Comparison of ENCODE assay signal across 16 cellular contexts in the genomic region with DNA sequence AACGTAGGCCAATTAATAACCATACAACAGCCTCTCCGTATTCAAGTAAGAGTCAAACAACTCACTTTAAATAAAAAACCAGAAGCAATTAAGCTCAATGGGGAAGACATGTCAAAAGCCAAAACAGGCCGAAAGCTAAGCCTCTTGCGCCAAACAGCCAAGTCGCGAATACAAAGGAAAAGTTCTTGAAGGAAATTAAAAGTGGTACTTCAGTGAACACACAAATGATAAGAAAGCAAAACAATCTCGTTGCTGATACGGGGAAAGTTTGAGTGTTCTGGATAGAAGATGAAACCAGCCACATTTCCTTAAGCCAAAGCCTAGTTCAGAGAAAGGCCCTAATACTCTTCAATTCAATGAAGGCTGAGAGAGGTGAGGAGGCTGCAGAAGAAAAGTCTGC. TPM values are rescaled to one million over a fixed set of nuclear protein-coding genes. Genes with fewer than 3 reads are reported as not detected.
A peak's percentile ranks its signal among the peaks of the same experiment; 100 is the strongest.
DNase-seq lines count a peak whose midpoint lies in the region; ATAC-seq and TF ChIP-seq lines count a peak whose summit lies in the region.
"Had no signal": no experiment of that assay in that cellular context is flagged by ENCODE, and none has a peak within 500 bp of the region (broad histone marks: within the 10 kb centered on the region; RNA-seq: fewer than 3 reads in every experiment).

No MANE protein-coding gene starts in this region.

- peaks cover 34 to 53% (median 40%) of the 10 kb centered on the region in 3 donors for H3K4me1 Mint-ChIP-seq in T-cell
- H3K4me1 Mint-ChIP-seq: B cell had no signal

- no peak for TF ChIP-seq POLR2A in upper lobe of left lung (IDR thresholded peaks at IDR 0.05)

- POLR2A ChIA-PET in T-cell (lab: Charles Lee) = interaction anchor here in 1 of 2 donors (0.6 kb wide), 1 partner anchor 198 kb away, joined by 3 read pairs; no protein-coding TSS in a partner anchor

- H3K4me1 ChIP-seq in mesendoderm (ENCODE audit: control insufficient read depth, low read depth, low read length) (peaks cover 41% of the 10 kb centered on the region), upper lobe of left lung (peaks cover 33 to 63% (median 49%) of the 10 kb centered on the region in 4 donors)

- H3K4me3 ChIP-seq in mesendoderm (ENCODE audit: low read length) (no peak overlapping the region), upper lobe of left lung (no peak overlapping the region)
- H3K4me3 ChIP-seq: MG63 had no signal

- no peaks in the 10 kb centered on the region for H3K9me3 ChIP-seq in upper lobe of left lung
- H3K9me3 ChIP-seq: MG63 had no signal

- H3K27me3 Mint-ChIP-seq in T-cell = no peaks in the 10 kb centered on the region
- H3K27me3 Mint-ChIP-seq: B cell had no signal

- no CpG with 5 or more reads among the region's 8 CpGs for WGBS in mesendoderm (ENCODE audit: extremely low coverage, insufficient coverage, low lambda C conversion rate)
- 36 to 60% methylated on average over 8 of the region's 8 CpGs for WGBS in upper lobe of left lung, 2 donors

- H2BK15ac ChIP-seq in mesendoderm (replicated peaks; ENCODE audit: low read depth) = no peak overlapping the region

- no peak overlapping the region for H3K27ac ChIP-seq in mesendoderm (ENCODE audit: low read depth, low read length)
- peak overlapping the region; percentile 10 to 86 (median 52) for H3K27ac ChIP-seq in upper lobe of left lung

- H3K36me3 Mint-ChIP-seq in T-cell = no peaks in the 10 kb centered on the region
- H3K36me3 Mint-ChIP-seq: CD8-positive, alpha-beta T cell had no signal

- H3K79me1 ChIP-seq in mesendoderm (ENCODE audit: low read length) = peaks cover 21% of the 10 kb centered on the region

- peak overlapping the region; percentile 1 to 46 for H3K27ac Mint-ChIP-seq in T-cell
- H3K27ac Mint-ChIP-seq: B cell; CD8-positive, alpha-beta T cell had no signal

- H3K27me3 ChIP-seq in mesendoderm (ENCODE audit: insufficient read depth, low read length, poor library complexity) = no peaks in the 10 kb centered on the region
- H3K27me3 ChIP-seq in upper lobe of left lung = no peaks in the 10 kb centered on the region
- H3K27me3 ChIP-seq: MG63 had no signal

- ATAC-seq in T-cell (replicated peaks in 1 of 4) (no peak), upper lobe of left lung (ENCODE audit: low FRiP score in 2 of 2) (no peak), GM21367 (IDR thresholded peaks at IDR 0.05; ENCODE audit: unreplicated experiment) (no peak)
- ATAC-seq: CD8-positive, alpha-beta T cell; SK-N-SH treated with all-trans-retinoic acid at 6 μM for 48 hours had no signal

- no peaks in the 10 kb centered on the region for H3K9me3 Mint-ChIP-seq in T-cell
- H3K9me3 Mint-ChIP-seq: CD8-positive, alpha-beta T cell had no signal

- no peak for TF ChIP-seq EP300 in upper lobe of left lung (IDR thresholded peaks at IDR 0.05)

- TF ChIP-seq CTCF in upper lobe of left lung (IDR thresholded peaks at IDR 0.05) = no peak

- no peak overlapping the region for H3K9ac ChIP-seq in mesendoderm (ENCODE audit: low read length)

- H3K79me2 ChIP-seq in mesendoderm (ENCODE audit: control insufficient read depth, insufficient read depth, low read length) = peaks cover 49% of the 10 kb centered on the region

- H3K56ac ChIP-seq in mesendoderm (ENCODE audit: low read length) = peak overlapping the region; percentile 0

- H4K8ac ChIP-seq in mesendoderm (ENCODE audit: low read depth, low read length) = no peak overlapping the region

- CTCF ChIA-PET in T-cell (lab: Charles Lee) = interaction anchor here in 1 of 2 donors (1.0 kb wide), 1 partner anchor 9 kb away, joined by 3 read pairs; no protein-coding TSS in a partner anchor

- peak overlapping the region; percentile 39 for H3K18ac ChIP-seq in mesendoderm (ENCODE audit: low read length)

- H3K23ac ChIP-seq in mesendoderm (ENCODE audit: low read length) = no peak overlapping the region

- no peak overlapping the region for H2BK5ac ChIP-seq in mesendoderm (ENCODE audit: low read length)

- H4K5ac ChIP-seq in mesendoderm (ENCODE audit: low read length) = no peak overlapping the region

- H2AK5ac ChIP-seq in mesendoderm (ENCODE audit: low read length) = no peak overlapping the region

- no peak overlapping the region for H2BK120ac ChIP-seq in mesendoderm (ENCODE audit: low read depth, low read length)

- no peak overlapping the region for H3K4me3 Mint-ChIP-seq in T-cell
- H3K4me3 Mint-ChIP-seq: B cell; CD8-positive, alpha-beta T cell had no signal

- DNase-seq in DMS79 (lab: John Stamatoyannopoulos, UW) (peak; percentile 87), T-cell (no peak), mesendoderm (no peak), upper lobe of left lung (no peak), medulla oblongata (ENCODE audit: extremely low spot score) (no peak), ecto neural progenitor cell (ENCODE audit: low spot score) (no peak)
- DNase-seq: CD8-positive, alpha-beta T cell; Karpas-422; MG63; NCI-H1105; NCI-H187; NCI-H526 treated with DMSO at 0.1 percent for 48 hours; SHP77 treated with DMSO at 0.1 percent for 48 hours had no signal

- H3K4me2 ChIP-seq in mesendoderm (ENCODE audit: low read length) = no peak overlapping the region

- H3K36me3 ChIP-seq in mesendoderm (ENCODE audit: control insufficient read depth, insufficient read depth, low read length) (no peaks in the 10 kb centered on the region), upper lobe of left lung (no peaks in the 10 kb centered on the region)

- peak overlapping the region; percentile 7 for H3K4ac ChIP-seq in mesendoderm (ENCODE audit: low read depth, low read length)

RNA-seq across cellular contexts. Expression of a gene that starts 53.4 kb away (rescaled TPM):
- total RNA-seq in T-cell (1 to 10 TPM in 4 of 5 donors, under 1 TPM in 1; 0.70 to 3.3 (median 1.2) TPM), upper lobe of left lung (10 to 100 TPM; 23.3 to 51.3 (median 34.2) TPM)
- polyA plus RNA-seq in mesendoderm (2013, experiment 1 of 2) = 31.7 TPM
- 33.6 TPM for polyA plus RNA-seq in mesendoderm (2013, experiment 2 of 2)

Comparison
In these comparisons a context has a peak if more than half of its experiments do, and no peak if none do; other contexts are left out.
1. RNA of a gene that starts 53.4 kb away (total RNA-seq): 23.3 to 51.3 TPM in upper lobe of left lung; 0.70 to 3.3 TPM in T-cell; every median in the first group is over 4 times any median in the second.